1 cellular context compared by ENCODE assay signal in genomic region chrX:106038625-106039024, GRCh38.
A peak's percentile ranks its signal among the peaks of the same experiment; 100 is the strongest.
TF ChIP-seq lines count a peak whose summit lies in the region.

Gene SERPINA7 (minus strand): TSS chrX:106038727. CDS start chrX:106037058, 1,669 bp downstream.

TF ChIP-seq in HepG2, 621 proteins besides CTCF, POLR2A, EP300 and RAD21 (continued from another document):
- no peak for TF ChIP-seq NR2C2 (CRISPR knock-in tag; IDR thresholded peaks at IDR 0.05; ENCODE audit: borderline replicate concordance)
- TF ChIP-seq MXD3 (CRISPR knock-in tag; IDR thresholded peaks at IDR 0.05): no peak
- peak; percentile 99 for TF ChIP-seq SOX5 (CRISPR knock-in tag; IDR thresholded peaks at IDR 0.05; ENCODE audit: borderline replicate concordance)
- TF ChIP-seq ZBTB46 (CRISPR knock-in tag; IDR thresholded peaks at IDR 0.05; ENCODE audit: borderline replicate concordance): no peak
- peak; percentile 89 for TF ChIP-seq PAXIP1 (CRISPR knock-in tag; conservative IDR thresholded peaks at IDR 0.05)
- no peak for TF ChIP-seq ZNF224 (CRISPR knock-in tag; IDR thresholded peaks at IDR 0.05)
- no peak for TF ChIP-seq PCBP2 (optimal IDR thresholded peaks at IDR 0.05; ENCODE audit: low read depth, low read length, poor library complexity, severe bottlenecking)
- no peak for TF ChIP-seq ZNF768 (CRISPR knock-in tag; IDR thresholded peaks at IDR 0.05)
- TF ChIP-seq JUND (CRISPR knock-in tag; IDR thresholded peaks at IDR 0.05): no peak
- TF ChIP-seq NCOR1 (IDR thresholded peaks at IDR 0.05; ENCODE audit: borderline replicate concordance, low read length): peak; percentile 77; the same call in 1 of the 2 replicates
- 0 out of 2 replicates have a peak, but pooled peaks have one; percentile 29 for TF ChIP-seq ERF (CRISPR knock-in tag; IDR thresholded peaks at IDR 0.05)
- TF ChIP-seq CEBPG (CRISPR knock-in tag; IDR thresholded peaks at IDR 0.05): peak; percentile 77
- no peak for TF ChIP-seq ZNF546 (CRISPR knock-in tag; conservative IDR thresholded peaks at IDR 0.05)
- TF ChIP-seq RBFOX2 (IDR thresholded peaks at IDR 0.05; ENCODE audit: low read depth, low read length): no peak
- no peak for TF ChIP-seq ZNF83 (CRISPR knock-in tag; IDR thresholded peaks at IDR 0.05; ENCODE audit: borderline replicate concordance)
- no peak for TF ChIP-seq TEF (CRISPR knock-in tag; IDR thresholded peaks at IDR 0.05)
- no peak for TF ChIP-seq PCBP1 (IDR thresholded peaks at IDR 0.05; ENCODE audit: borderline replicate concordance, low read depth, low read length)
- TF ChIP-seq ZNF740 (CRISPR knock-in tag; IDR thresholded peaks at IDR 0.05): no peak
- TF ChIP-seq BRD4 (CRISPR knock-in tag; IDR thresholded peaks at IDR 0.05): no peak
- TF ChIP-seq PITX1 (CRISPR knock-in tag; IDR thresholded peaks at IDR 0.05): peak; percentile 56; the same call in 1 of the 2 replicates
- TF ChIP-seq CC2D1A (CRISPR knock-in tag; IDR thresholded peaks at IDR 0.05): no peak
- TF ChIP-seq TARDBP (CRISPR knock-in tag; IDR thresholded peaks at IDR 0.05): peak; percentile 75
- no peak for TF ChIP-seq ELK4 (CRISPR knock-in tag; IDR thresholded peaks at IDR 0.05; ENCODE audit: borderline replicate concordance)
- TF ChIP-seq SNAI1 (CRISPR knock-in tag; IDR thresholded peaks at IDR 0.05; ENCODE audit: borderline replicate concordance): no peak
- no peak for TF ChIP-seq SP140L (CRISPR knock-in tag; IDR thresholded peaks at IDR 0.05; ENCODE audit: borderline replicate concordance)
- no peak for TF ChIP-seq POGZ (CRISPR knock-in tag; IDR thresholded peaks at IDR 0.05)
- TF ChIP-seq MED1 (CRISPR knock-in tag; IDR thresholded peaks at IDR 0.05): peak; percentile 77
- no peak for TF ChIP-seq HBP1 (CRISPR knock-in tag; IDR thresholded peaks at IDR 0.05; ENCODE audit: low read depth)
- TF ChIP-seq MEIS1 (CRISPR knock-in tag; IDR thresholded peaks at IDR 0.05; ENCODE audit: borderline replicate concordance): no peak
- TF ChIP-seq GMEB1 (CRISPR knock-in tag; IDR thresholded peaks at IDR 0.05; ENCODE audit: borderline replicate concordance): no peak
- no peak for TF ChIP-seq ZNF326 (CRISPR knock-in tag; IDR thresholded peaks at IDR 0.05; ENCODE audit: borderline replicate concordance)
- no peak for TF ChIP-seq KAT7 (CRISPR knock-in tag; IDR thresholded peaks at IDR 0.05; ENCODE audit: borderline replicate concordance)
- no peak for TF ChIP-seq SNRNP70 (IDR thresholded peaks at IDR 0.05; ENCODE audit: low read depth, low read length)
- no peak for TF ChIP-seq MLXIP (CRISPR knock-in tag; IDR thresholded peaks at IDR 0.05; ENCODE audit: borderline replicate concordance)
